In the genomic region with DNA sequence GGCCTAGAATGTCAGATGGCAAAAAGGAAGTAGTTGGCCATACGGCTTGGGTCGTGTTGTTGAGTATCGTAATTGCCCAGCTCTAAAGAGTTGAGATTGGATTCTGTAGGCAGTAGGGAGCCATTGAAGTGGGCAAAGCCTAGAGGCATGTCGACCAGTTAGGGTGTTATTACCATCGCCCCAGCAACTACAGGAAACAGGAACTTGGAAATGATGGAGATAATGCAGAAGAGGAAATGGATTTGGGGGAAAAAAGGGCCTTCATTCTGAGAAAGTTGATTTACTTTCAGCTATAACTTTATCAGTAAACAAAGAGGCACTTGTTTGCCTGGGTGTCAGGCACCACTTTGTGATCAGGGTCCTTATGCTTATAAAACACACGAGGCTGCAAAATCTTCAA, we compare ENCODE assay signal across 1 cellular context.
TF ChIP-seq lines count a peak whose summit lies in the region.

No MANE protein-coding gene starts in this region.

TF ChIP-seq in endothelial cell of umbilical vein, 7 proteins besides CTCF, POLR2A, EP300 and RAD21:
- TF ChIP-seq JUN (IDR thresholded peaks at IDR 0.05; ENCODE audit: borderline replicate concordance, insufficient read depth, insufficient read length, low read depth) = no peak
- TF ChIP-seq MYC (IDR thresholded peaks at IDR 0.05; ENCODE audit: low read depth, low read length) = no peak
- TF ChIP-seq FOS (IDR thresholded peaks at IDR 0.05; ENCODE audit: borderline replicate concordance, insufficient read depth, low read length) = no peak
- TF ChIP-seq EZH2 (IDR thresholded peaks at IDR 0.05; ENCODE audit: borderline replicate concordance, low read depth, low read length, severe bottlenecking) = no peak
- TF ChIP-seq, protein P1, sequence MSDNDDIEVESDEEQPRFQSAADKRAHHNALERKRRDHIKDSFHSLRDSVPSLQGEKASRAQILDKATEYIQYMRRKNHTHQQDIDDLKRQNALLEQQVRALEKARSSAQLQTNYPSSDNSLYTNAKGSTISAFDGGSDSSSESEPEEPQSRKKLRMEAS (IDR thresholded peaks at IDR 0.05; ENCODE audit: insufficient read depth, insufficient read length) = no peak
